ENCODE assay signal across 1 cellular context in the genomic region with DNA sequence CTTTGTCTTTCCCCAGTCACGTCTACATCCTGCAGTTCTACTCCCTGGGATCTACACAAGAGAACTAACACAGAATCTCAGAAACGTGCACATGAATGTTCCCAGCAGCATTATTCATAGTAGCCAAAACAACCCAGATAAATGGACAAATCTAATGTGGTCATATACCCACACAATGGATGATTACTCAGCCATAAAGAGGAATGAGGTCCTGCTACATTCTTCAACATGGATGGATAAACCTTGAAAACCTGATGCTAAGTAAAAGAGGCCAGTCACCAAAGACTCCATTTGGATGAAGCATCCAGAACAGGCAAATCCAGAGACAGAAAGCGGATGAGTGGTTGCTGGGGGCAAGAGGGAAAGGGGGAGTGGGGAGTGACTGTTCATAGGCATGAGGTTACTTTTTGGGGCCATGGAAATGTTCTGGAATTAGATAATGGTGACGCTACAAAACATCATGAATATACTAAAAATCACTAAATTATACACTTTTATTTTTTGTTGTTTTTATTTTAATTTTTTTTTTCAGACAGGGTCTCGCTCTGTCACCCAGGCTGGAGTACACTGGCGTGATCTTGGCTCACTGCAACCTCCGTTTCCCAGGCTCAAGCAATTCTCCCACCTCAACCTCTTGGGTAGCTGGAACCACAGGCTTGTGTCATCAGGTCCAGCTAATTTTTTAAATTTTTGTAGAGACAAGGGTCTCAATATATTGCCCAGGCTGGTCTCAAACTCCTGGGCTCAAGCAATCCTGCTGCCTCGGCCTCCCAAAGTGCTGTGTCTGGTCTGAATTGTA.
TF ChIP-seq lines count a peak whose summit lies in the region.

No MANE protein-coding gene starts in this region.

TF ChIP-seq in WTC11, 78 proteins besides CTCF, POLR2A, EP300 and RAD21 (continued from another document):
- TF ChIP-seq CDX4 (CRISPR knock-in tag; IDR thresholded peaks at IDR 0.05; ENCODE audit: borderline replicate concordance) (no peak), ETV6 (CRISPR knock-in tag; IDR thresholded peaks at IDR 0.05) (no peak), ZNF121 (CRISPR knock-in tag; IDR thresholded peaks at IDR 0.05) (no peak), CREM (CRISPR knock-in tag; IDR thresholded peaks at IDR 0.05) (no peak), TEAD4 (CRISPR knock-in tag; IDR thresholded peaks at IDR 0.05) (no peak), SOX15 (CRISPR knock-in tag; IDR thresholded peaks at IDR 0.05) (no peak), OVOL2 (CRISPR knock-in tag; IDR thresholded peaks at IDR 0.05; ENCODE audit: borderline replicate concordance) (no peak), ZNF232 (CRISPR knock-in tag; IDR thresholded peaks at IDR 0.05) (no peak), IRF2 (CRISPR knock-in tag; IDR thresholded peaks at IDR 0.05; ENCODE audit: borderline replicate concordance, low read depth) (no peak), EMX1 (CRISPR knock-in tag; IDR thresholded peaks at IDR 0.05) (no peak), NFE2L1 (CRISPR knock-in tag; IDR thresholded peaks at IDR 0.05) (no peak), GTF2I (CRISPR knock-in tag; conservative IDR thresholded peaks at IDR 0.05) (no peak)
- TF ChIP-seq, protein P1, sequence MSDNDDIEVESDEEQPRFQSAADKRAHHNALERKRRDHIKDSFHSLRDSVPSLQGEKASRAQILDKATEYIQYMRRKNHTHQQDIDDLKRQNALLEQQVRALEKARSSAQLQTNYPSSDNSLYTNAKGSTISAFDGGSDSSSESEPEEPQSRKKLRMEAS (CRISPR knock-in tag; IDR thresholded peaks at IDR 0.05) = no peak
- TF ChIP-seq, protein P2, sequence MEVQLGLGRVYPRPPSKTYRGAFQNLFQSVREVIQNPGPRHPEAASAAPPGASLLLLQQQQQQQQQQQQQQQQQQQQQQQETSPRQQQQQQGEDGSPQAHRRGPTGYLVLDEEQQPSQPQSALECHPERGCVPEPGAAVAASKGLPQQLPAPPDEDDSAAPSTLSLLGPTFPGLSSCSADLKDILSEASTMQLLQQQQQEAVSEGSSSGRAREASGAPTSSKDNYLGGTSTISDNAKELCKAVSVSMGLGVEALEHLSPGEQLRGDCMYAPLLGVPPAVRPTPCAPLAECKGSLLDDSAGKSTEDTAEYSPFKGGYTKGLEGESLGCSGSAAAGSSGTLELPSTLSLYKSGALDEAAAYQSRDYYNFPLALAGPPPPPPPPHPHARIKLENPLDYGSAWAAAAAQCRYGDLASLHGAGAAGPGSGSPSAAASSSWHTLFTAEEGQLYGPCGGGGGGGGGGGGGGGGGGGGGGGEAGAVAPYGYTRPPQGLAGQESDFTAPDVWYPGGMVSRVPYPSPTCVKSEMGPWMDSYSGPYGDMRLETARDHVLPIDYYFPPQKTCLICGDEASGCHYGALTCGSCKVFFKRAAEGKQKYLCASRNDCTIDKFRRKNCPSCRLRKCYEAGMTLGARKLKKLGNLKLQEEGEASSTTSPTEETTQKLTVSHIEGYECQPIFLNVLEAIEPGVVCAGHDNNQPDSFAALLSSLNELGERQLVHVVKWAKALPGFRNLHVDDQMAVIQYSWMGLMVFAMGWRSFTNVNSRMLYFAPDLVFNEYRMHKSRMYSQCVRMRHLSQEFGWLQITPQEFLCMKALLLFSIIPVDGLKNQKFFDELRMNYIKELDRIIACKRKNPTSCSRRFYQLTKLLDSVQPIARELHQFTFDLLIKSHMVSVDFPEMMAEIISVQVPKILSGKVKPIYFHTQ (CRISPR knock-in tag; IDR thresholded peaks at IDR 0.05) = no peak
- TF ChIP-seq, protein P3, sequence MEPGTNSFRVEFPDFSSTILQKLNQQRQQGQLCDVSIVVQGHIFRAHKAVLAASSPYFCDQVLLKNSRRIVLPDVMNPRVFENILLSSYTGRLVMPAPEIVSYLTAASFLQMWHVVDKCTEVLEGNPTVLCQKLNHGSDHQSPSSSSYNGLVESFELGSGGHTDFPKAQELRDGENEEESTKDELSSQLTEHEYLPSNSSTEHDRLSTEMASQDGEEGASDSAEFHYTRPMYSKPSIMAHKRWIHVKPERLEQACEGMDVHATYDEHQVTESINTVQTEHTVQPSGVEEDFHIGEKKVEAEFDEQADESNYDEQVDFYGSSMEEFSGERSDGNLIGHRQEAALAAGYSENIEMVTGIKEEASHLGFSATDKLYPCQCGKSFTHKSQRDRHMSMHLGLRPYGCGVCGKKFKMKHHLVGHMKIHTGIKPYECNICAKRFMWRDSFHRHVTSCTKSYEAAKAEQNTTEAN (CRISPR knock-in tag; IDR thresholded peaks at IDR 0.05) = no peak
TF ChIP-seq in WTC11: peak in this region for 0.
